In the genomic region with DNA sequence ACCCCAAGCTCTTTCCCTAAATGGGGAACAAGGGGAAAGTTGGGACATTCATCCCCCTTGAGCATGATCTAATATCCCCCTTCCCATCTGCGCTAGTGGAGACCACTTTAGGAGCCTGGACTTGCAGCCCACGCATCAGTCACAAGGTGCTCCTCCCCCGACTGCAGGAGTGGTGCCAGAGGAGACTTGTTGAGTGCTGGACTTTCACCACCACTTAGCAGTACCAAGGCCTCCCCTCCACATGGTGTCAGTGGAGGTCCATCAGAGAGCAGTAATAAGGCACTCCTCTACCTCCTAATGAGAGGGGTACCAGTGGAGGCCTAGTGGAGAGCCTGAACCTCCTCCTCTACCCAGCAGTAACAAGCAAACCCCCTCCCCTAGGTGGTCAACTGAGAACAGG, we compare ENCODE assay signal across 8 cellular contexts. TPM values are rescaled to one million over a fixed set of nuclear protein-coding genes. Genes with fewer than 3 reads are reported as not detected.
DNase-seq lines count a peak whose midpoint lies in the region; ATAC-seq, FAIRE-seq and TF ChIP-seq lines count a peak whose summit lies in the region.

No MANE protein-coding gene starts in this region.

- DNase-seq in Caco-2 (peak; percentile 58 to 62), M059J (ENCODE audit: low read depth) (peak; percentile 11), K562 (ENCODE audit: extremely low read depth in 1 of 4, low spot score in 3 of 4) (peak; percentile 7 to 55 (median 24)), transverse colon (peak; percentile 12), anterior cingulate cortex (lab: John Stamatoyannopoulos, UW) (no peak), putamen (ENCODE audit: low spot score) (no peak), middle frontal gyrus (ENCODE audit: extremely low spot score, low spot score) (no peak)

- H3K36me3 Mint-ChIP-seq in Caco-2 (ENCODE audit: insufficient read depth, unreplicated experiment): no peaks in the 10 kb centered on the region

- TF ChIP-seq RAD21 in K562 (CRISPR knock-in tag; conservative IDR thresholded peaks at IDR 0.05 in 1 of 2, IDR thresholded peaks at IDR 0.05 in 1 of 2): peak in 1 of 2 experiments; percentile 58; a peak in 2 of 4 replicates

- POLR2A ChIA-PET in Caco-2 (lab: Charles Lee) (no interaction called here), K562 (lab: Yijun Ruan, JAX) (no interaction called here)

- 40% methylated on average over 3 of the region's 3 CpGs for WGBS in K562 (ENCODE audit: insufficient coverage, low coverage, missing lambda C conversion rate)
- WGBS in transverse colon (ENCODE audit: low coverage in 1 of 2), 2 donors: 92% methylated on average over 3 of the region's 3 CpGs; no CpG with 5 or more reads in 1 of the 2 donors

- H3K79me2 ChIP-seq in K562 (ENCODE audit: control insufficient read depth, insufficient read depth, low read length): no peaks in the 10 kb centered on the region

- intact Hi-C loops in Caco-2 (cut with micrococcal nuclease; ENCODE audit: unreplicated experiment) (loop anchor here (1.0 to 5.0 kb wide), 2 partner anchors 119 to 186 kb away; no protein-coding TSS in a partner anchor), K562 (cut with micrococcal nuclease) (loop anchor here (2.0 to 5.0 kb wide), 2 partner anchors 119 to 185 kb away; no protein-coding TSS in a partner anchor), transverse colon (cut with DNase I; ENCODE audit: low total_unique reads) (no loop called here)

- no peaks in the 10 kb centered on the region for H3K27me3 Mint-ChIP-seq in Caco-2 (ENCODE audit: insufficient read depth, unreplicated experiment)

- in situ Hi-C loops in K562 (cut with MboI) (loop anchor here (10.0 kb wide), 1 partner anchor 193 kb away; no protein-coding TSS in a partner anchor), transverse colon (cut with MboI; ENCODE audit: low pct_ligation_motif_present in 1 of 4, low pct_unique_long_range_greater_than_20kb in 1 of 4, low sequenced_read_pairs in 3 of 4) (no loop called here)

- H3K27ac ChIP-seq in K562 (ENCODE audit: extremely low read depth, low read depth, low read length): no peak overlapping the region
- no peak overlapping the region for H3K27ac ChIP-seq in transverse colon

- no peak overlapping the region for H3K4me3 ChIP-seq in Caco-2 (ENCODE audit: low read depth, low read length)
- H3K4me3 ChIP-seq in K562: no peak overlapping the region
- no peak overlapping the region for H3K4me3 ChIP-seq in transverse colon

- no TSS peak for BruUV-seq in Caco-2 (replicated peaks; lab: Mats Ljungman, UMichigan)
- BruUV-seq in K562 (replicated peaks; lab: Mats Ljungman, UMichigan): no TSS peak

- CTCF ChIA-PET in Caco-2 (lab: Charles Lee): no interaction called here
- CTCF ChIA-PET in K562 (lab: Yijun Ruan, JAX; ENCODE audit: low intra/inter-chr PET ratio): no interaction called here

- H3K27me3 ChIP-seq in Caco-2 (replicated peaks; ENCODE audit: control insufficient read depth, insufficient read depth, low read length) (no peaks in the 10 kb centered on the region), K562 (ENCODE audit: control insufficient read depth in 2 of 2, insufficient read depth in 2 of 2, low read length in 2 of 2) (no peaks in the 10 kb centered on the region), transverse colon (no peaks in the 10 kb centered on the region)

- no peak overlapping the region for H3K9ac ChIP-seq in K562 (ENCODE audit: insufficient read depth in 1 of 2, low read depth in 2 of 2, low read length in 2 of 2)

- no peak overlapping the region for H3K27ac Mint-ChIP-seq in Caco-2 (ENCODE audit: unreplicated experiment)

- TF ChIP-seq EP300 in K562 (IDR thresholded peaks at IDR 0.05; ENCODE audit: low read length): no peak
- TF ChIP-seq EP300 in transverse colon (IDR thresholded peaks at IDR 0.05; ENCODE audit: low read depth): no peak

- peaks cover 4% of the 10 kb centered on the region for H3K4me1 Mint-ChIP-seq in Caco-2 (ENCODE audit: low read depth, unreplicated experiment)

- TF ChIP-seq CTCF in Caco-2 (IDR thresholded peaks at IDR 0.05; ENCODE audit: insufficient read depth in 1 of 2, low read depth in 1 of 2, low read length in 1 of 2, severe bottlenecking in 1 of 2, unreplicated experiment in 1 of 2) (peak; percentile 20 to 26), K562 (IDR thresholded peaks at IDR 0.05 in 2 of 3, conservative IDR thresholded peaks at IDR 0.05 in 1 of 3; ENCODE audit: insufficient read depth in 2 of 3, low read depth in 1 of 3, low read length in 3 of 3) (peak; percentile 33 to 47 (median 38); a peak in 3 of 6 replicates), transverse colon (IDR thresholded peaks at IDR 0.05) (no peak)

- H3K36me3 ChIP-seq in Caco-2 (ENCODE audit: control insufficient read depth, insufficient read depth, low read length) (no peaks in the 10 kb centered on the region), K562 (ENCODE audit: control insufficient read depth, insufficient read depth, low read length) (no peaks in the 10 kb centered on the region), transverse colon (no peaks in the 10 kb centered on the region)

- no peak for TF ChIP-seq POLR2A in K562 (conservative IDR thresholded peaks at IDR 0.05)
- no peak for TF ChIP-seq POLR2A in transverse colon (IDR thresholded peaks at IDR 0.05)

- H2AFZ ChIP-seq in K562 (ENCODE audit: low read depth, low read length): peak overlapping the region; percentile 32; the same call in 1 of the 2 replicates

- H3K9me1 ChIP-seq in K562 (ENCODE audit: control insufficient read depth, insufficient read depth, low read length): no peaks in the 10 kb centered on the region

- no peaks in the 10 kb centered on the region for H3K9me3 ChIP-seq in Caco-2
- H3K9me3 ChIP-seq in K562 (replicated peaks; ENCODE audit: control insufficient read depth, insufficient read depth, low read depth, low read length): no peaks in the 10 kb centered on the region
- H3K9me3 ChIP-seq in transverse colon: no peaks in the 10 kb centered on the region

- H3K4me1 ChIP-seq in Caco-2 (no peaks in the 10 kb centered on the region), K562 (replicated peaks in 1 of 2; ENCODE audit: control insufficient read depth in 2 of 2, insufficient read depth in 2 of 2, low read length in 2 of 2) (no peaks in the 10 kb centered on the region), transverse colon (no peaks in the 10 kb centered on the region)

- peak; percentile 78 for ATAC-seq in GM19397 (IDR thresholded peaks at IDR 0.05; ENCODE audit: unreplicated experiment)
- peak; percentile 96 for ATAC-seq in K562

- no peaks in the 10 kb centered on the region for H4K20me1 ChIP-seq in K562 (replicated peaks; ENCODE audit: control insufficient read depth, insufficient read depth, low read length)

- peak overlapping the region; percentile 37 for H3K4me2 ChIP-seq in K562 (ENCODE audit: insufficient read depth, low read length)

- FAIRE-seq in K562 (lab: Jason Lieb, UNC): no peak

- H3K4me3 Mint-ChIP-seq in Caco-2 (ENCODE audit: unreplicated experiment): no peak overlapping the region

- H3K9me3 Mint-ChIP-seq in Caco-2 (ENCODE audit: unreplicated experiment): no peaks in the 10 kb centered on the region

TF ChIP-seq in K562, 482 proteins besides CTCF, POLR2A, EP300 and RAD21:
- no peak for TF ChIP-seq SMARCE1 (IDR thresholded peaks at IDR 0.05)
- TF ChIP-seq EGR1 (conservative IDR thresholded peaks at IDR 0.05): peak; percentile 65

RNA-seq across cellular contexts. Expression of gene CAB39L, which starts 22.5 kb away (rescaled TPM):
- total RNA-seq in Caco-2 (2022) (40.6 and 48.6 TPM in 2 replicates), K562 (2014; rRNA removed) (1.1 and 1.3 TPM in 2 replicates), K562 (2014; rRNA removed; fragmentation: Illumina TruSeq; extraction: Trizol) (2.5 and 2.6 TPM in 2 replicates), K562 (2015; rRNA removed; fragmentation: Illumina TruSeq; extraction: Trizol) (2.6 and 2.8 TPM in 2 replicates), K562 (2021) (1.4 and 1.5 TPM in 2 replicates), transverse colon (10 to 100 TPM; 23.5 to 36.7 (median 25.4) TPM)
- 0.94 and 3.1 TPM in 2 replicates for total RNA-seq in M059J (2014; rRNA removed; shearing (Covaris generic))
- total RNA-seq in K562 (2011; cell fraction: chromatin; rRNA removed; ENCODE audit: low replicate concordance): 1.2 and 3.4 TPM in 2 replicates
- 0.50 and 0.92 TPM in 2 replicates for total RNA-seq in K562 (2011; cell fraction: nucleolus; rRNA removed)
- total RNA-seq in K562 (2011; cell fraction: nucleoplasm; rRNA removed): 1.1 and 1.2 TPM in 2 replicates
- polyA plus RNA-seq in K562 (2011; rRNA removed) (0.74 and 4.2 TPM in 2 replicates), K562 (2014; fragmentation: Illumina TruSeq; extraction: Trizol) (2.1 and 2.9 TPM in 2 replicates), K562 (2014; fragmentation: Nextera tagmentation; extraction: Ambion mirVana) (1 to 10 TPM; 2.9 to 3.0 TPM), K562 (2014; rRNA removed) (1.7 and 2.2 TPM in 2 replicates)
- polyA plus RNA-seq in K562 (2011; cell fraction: cytosol; rRNA removed): 0.44 and 1.1 TPM in 2 replicates
- polyA plus RNA-seq in K562 (2011; cell fraction: nucleus; rRNA removed): 0.37 and 1.4 TPM in 2 replicates
- polyA plus RNA-seq in K562 (2012): 0.79 and 1.6 TPM in 2 replicates
- 0.72 and 2.5 TPM in 2 replicates for polyA minus RNA-seq in K562 (2011; rRNA and poly(A)+ RNA removed)
- 1.2 TPM in 1 of 2 replicates, not detected in the other for polyA minus RNA-seq in K562 (2011; cell fraction: cytosol; rRNA and poly(A)+ RNA removed)
- polyA minus RNA-seq in K562 (2011; cell fraction: nucleus; rRNA and poly(A)+ RNA removed): 0.11 and 1.2 TPM in 2 replicates

RNA-seq across cellular contexts. Expression of gene SETDB2, which starts 22.7 kb away (rescaled TPM):
- 14.7 and 15.5 TPM in 2 replicates for total RNA-seq in Caco-2 (2022)
- 4.9 and 8.0 TPM in 2 replicates for total RNA-seq in M059J (2014; rRNA removed; shearing (Covaris generic))
- 5.7 and 18.5 TPM in 2 replicates for total RNA-seq in K562 (2011; cell fraction: chromatin; rRNA removed; ENCODE audit: low replicate concordance)
- total RNA-seq in K562 (2011; cell fraction: nucleolus; rRNA removed): 5.1 and 7.0 TPM in 2 replicates
- 7.9 and 14.0 TPM in 2 replicates for total RNA-seq in K562 (2011; cell fraction: nucleoplasm; rRNA removed)
- total RNA-seq in K562 (2014; rRNA removed): 4.0 TPM in 2 replicates
- total RNA-seq in K562 (2014; rRNA removed; fragmentation: Illumina TruSeq; extraction: Trizol): 8.9 and 9.3 TPM in 2 replicates
- 7.5 and 8.6 TPM in 2 replicates for total RNA-seq in K562 (2015; rRNA removed; fragmentation: Illumina TruSeq; extraction: Trizol)
- total RNA-seq in K562 (2021): 6.1 and 6.8 TPM in 2 replicates
- polyA plus RNA-seq in K562 (2011; rRNA removed): 6.7 and 9.0 TPM in 2 replicates
- 1.2 and 2.5 TPM in 2 replicates for polyA plus RNA-seq in K562 (2011; cell fraction: cytosol; rRNA removed)
- polyA plus RNA-seq in K562 (2011; cell fraction: nucleus; rRNA removed): 5.6 and 6.1 TPM in 2 replicates
- polyA plus RNA-seq in K562 (2012): 4.8 and 4.9 TPM in 2 replicates
- polyA plus RNA-seq in K562 (2014; fragmentation: Illumina TruSeq; extraction: Trizol): 6.6 and 8.0 TPM in 2 replicates
- polyA plus RNA-seq in K562 (2014; fragmentation: Nextera tagmentation; extraction: Ambion mirVana): 1 to 10 TPM; 1.0 to 1.6 TPM
- 5.1 and 5.5 TPM in 2 replicates for polyA plus RNA-seq in K562 (2014; rRNA removed)
- polyA minus RNA-seq in K562 (2011; rRNA and poly(A)+ RNA removed): 8.8 and 10.6 TPM in 2 replicates
- polyA minus RNA-seq in K562 (2011; cell fraction: cytosol; rRNA and poly(A)+ RNA removed): 2.8 and 3.5 TPM in 2 replicates
- 6.3 and 10.1 TPM in 2 replicates for polyA minus RNA-seq in K562 (2011; cell fraction: nucleus; rRNA and poly(A)+ RNA removed)
- 10 to 100 TPM in 1 of 4 donors, 1 to 10 TPM in 3; 2.8 to 11.6 (median 8.8) TPM for total RNA-seq in transverse colon

Comparison
In these comparisons a context has a peak if more than half of its experiments do, and no peak if none do; other contexts are left out.
1. DNase-seq: peak in Caco-2 (2 of 2), M059J (single experiment), K562 (4 of 4) and transverse colon (single experiment); none in anterior cingulate cortex (0 of 58), putamen (single experiment) and middle frontal gyrus (single experiment).
2. CTCF ChIP-seq: peak in Caco-2 (2 of 2) and K562 (3 of 3); none in transverse colon (0 of 5).